In genomic region chr7:876077-876971, GRCh38 we compare ENCODE assay signal across 8 cellular contexts. TPM values are rescaled to one million over a fixed set of nuclear protein-coding genes. Genes with fewer than 3 reads are reported as not detected.
DNase-seq lines count a peak whose midpoint lies in the region; ATAC-seq and TF ChIP-seq lines count a peak whose summit lies in the region.

Gene GET4, plus strand, starts transcription at chr7:876554. Its CDS starts 92 bp downstream, at chr7:876646.

- H3K9me3 ChIP-seq in HUES48 (ENCODE audit: control insufficient read depth, insufficient read depth, low read length) (no peaks in the 10 kb centered on the region), OCI-LY7 (ENCODE audit: low read length) (no peaks in the 10 kb centered on the region)

- peaks cover 45% of the 10 kb centered on the region for H3K79me2 ChIP-seq in OCI-LY7 (ENCODE audit: insufficient read depth, low read depth, low read length)

- peak within 1 kb of the TSS; percentile 98 for H3K27ac Mint-ChIP-seq in Calu3 (ENCODE audit: unreplicated experiment)

- H3K27me3 Mint-ChIP-seq in Calu3 (ENCODE audit: unreplicated experiment): no peaks in the 10 kb centered on the region

- DNase-seq in Calu3 (peak; percentile 100), OCI-LY7 (ENCODE audit: low spot score) (peak; percentile 99), activated T-cell treated with anti-CD3 and anti-CD28 coated beads for 24 hours (ENCODE audit: low read depth) (peak; percentile 95), epithelial cell of prostate (ENCODE audit: low read depth, low spot score) (peak; percentile 83), mucosa of gallbladder (ENCODE audit: low spot score) (peak; percentile 97)
- DNase-seq in stimulated activated CD8-positive, alpha-beta memory T cell treated with anti-CD3 and anti-CD28 coated beads, Interleukin-4, amount 100 ng/mL, for 4 hours (ENCODE audit: low read depth in 2 of 2, low spot score in 1 of 2): peak; percentile 92 to 93

- H3K4me2 ChIP-seq in OCI-LY7 (ENCODE audit: low read length): peak within 1 kb of the TSS; percentile 98

- H3K4me3 Mint-ChIP-seq in Calu3 (ENCODE audit: low read depth, unreplicated experiment): peak within 1 kb of the TSS; percentile 94

- H3K9ac ChIP-seq in HUES48 (ENCODE audit: low read depth, low read length): peak within 1 kb of the TSS; percentile 82; the same call in 1 of the 2 replicates

- peak within 1 kb of the TSS; percentile 42; the same call in 1 of the 2 replicates for H2AFZ ChIP-seq in OCI-LY7 (ENCODE audit: low read length)

- H3K27me3 ChIP-seq in HUES48 (ENCODE audit: control insufficient read depth, insufficient read depth, low read length): no peaks in the 10 kb centered on the region

- no peaks in the 10 kb centered on the region for H3K9me2 ChIP-seq in OCI-LY7 (ENCODE audit: insufficient read depth, low read length)

- peaks cover 19% of the 10 kb centered on the region for H3K4me1 Mint-ChIP-seq in Calu3 (ENCODE audit: low read depth, unreplicated experiment)

- H3K4me1 ChIP-seq in HUES48 (ENCODE audit: control insufficient read depth, insufficient read depth, low read length): 0 out of 2 replicates have a peak, but pooled peaks cover 3% of the 10 kb centered on the region
- peaks cover 38% of the 10 kb centered on the region for H3K4me1 ChIP-seq in OCI-LY7 (ENCODE audit: insufficient read depth, low read length, poor library complexity, severe bottlenecking)

- H3K4me3 ChIP-seq in HUES48 (ENCODE audit: low read depth, low read length) (peak within 1 kb of the TSS; percentile 94), OCI-LY7 (ENCODE audit: low read depth, low read length, poor library complexity, severe bottlenecking) (peak within 1 kb of the TSS; percentile 92)

- peaks cover 13% of the 10 kb centered on the region for H4K20me1 ChIP-seq in OCI-LY7 (ENCODE audit: insufficient read depth, low read length)

- ATAC-seq in GM21381 (IDR thresholded peaks at IDR 0.05; ENCODE audit: unreplicated experiment): peak; percentile 69

- BruUV-seq in Calu3 (replicated peaks; lab: Mats Ljungman, UMichigan) (no TSS peak), OCI-LY7 (replicated peaks; lab: Mats Ljungman, UMichigan) (no TSS peak)

- CTCF ChIA-PET in Calu3 (lab: Charles Lee) (interaction anchor here (0.6 to 1.2 kb wide), 5 partner anchors 60 to 581 kb away, joined by 3 to 4 read pairs (median 3); partner anchors contain the start of gene ADAP1), OCI-LY7 (lab: Charles Lee; ENCODE audit: unreplicated experiment) (no interaction called here)

- H3K36me3 ChIP-seq in HUES48 (ENCODE audit: control insufficient read depth, insufficient read depth, low read length) (peaks cover 38% of the 10 kb centered on the region), OCI-LY7 (ENCODE audit: insufficient read depth, low read length) (peaks cover 54% of the 10 kb centered on the region)

- intact Hi-C loops in Calu3 (cut with micrococcal nuclease; ENCODE audit: unreplicated experiment): loop anchor here (10.0 kb wide), 1 partner anchor 552 kb away; no protein-coding TSS in a partner anchor
- intact Hi-C loops in OCI-LY7 (cut with micrococcal nuclease; ENCODE audit: unreplicated experiment): loop anchor here (1.0 kb wide), 3 partner anchors 25 to 149 kb away; partner anchors contain the start of gene PRKAR1B

- TF ChIP-seq CTCF in Calu3 (IDR thresholded peaks at IDR 0.05; ENCODE audit: unreplicated experiment): no peak
- peak; percentile 47 for TF ChIP-seq CTCF in OCI-LY7 (conservative IDR thresholded peaks at IDR 0.05; ENCODE audit: low read length)

- no peaks in the 10 kb centered on the region for H3K9me3 Mint-ChIP-seq in Calu3 (ENCODE audit: low read depth, unreplicated experiment)

- POLR2A ChIA-PET in OCI-LY7 (lab: Charles Lee): interaction anchor here (0.5 kb wide), 1 partner anchor 275 kb away, joined by 3 read pairs; no protein-coding TSS in a partner anchor

- H3K36me3 Mint-ChIP-seq in Calu3 (ENCODE audit: insufficient read depth, unreplicated experiment): peaks cover 81% of the 10 kb centered on the region

- H3K27ac ChIP-seq in HUES48 (ENCODE audit: low read depth, low read length) (peak within 1 kb of the TSS; percentile 82), OCI-LY7 (ENCODE audit: low read depth, low read length, poor library complexity, severe bottlenecking) (peak within 1 kb of the TSS; percentile 77), epithelial cell of prostate (peak within 1 kb of the TSS; percentile 77)

RNA-seq across cellular contexts. Expression of gene GET4, which starts in this region (rescaled TPM):
- total RNA-seq in Calu3 (2022) (145 and 167 TPM in 2 replicates), OCI-LY7 (2022) (51.1 and 54.5 TPM in 2 replicates), mucosa of gallbladder (37.5 TPM)
- total RNA-seq in OCI-LY7 (2014; rRNA removed; shearing (Covaris generic)): 46.3 and 54.4 TPM in 2 replicates

Comparison
In these comparisons a context has a peak if more than half of its experiments do, and no peak if none do; other contexts are left out.
1. Peak in every context shown above with its lines: DNase-seq, ATAC-seq, H3K4me3 ChIP-seq and H3K27ac ChIP-seq.